ENCODE assay signal across 8 cellular contexts in genomic region chr1:9428601-9429368, GRCh38.
DNase-seq lines count a peak whose midpoint lies in the region; ATAC-seq lines count a peak whose summit lies in the region.

No MANE protein-coding gene starts in this region.

- peak; percentile 63 for ATAC-seq in GM19043 (IDR thresholded peaks at IDR 0.05; ENCODE audit: low read depth, unreplicated experiment)
- peak; percentile 73 for ATAC-seq in HG03378 (IDR thresholded peaks at IDR 0.05; ENCODE audit: unreplicated experiment)

- DNase-seq in AG20443 (ENCODE audit: low spot score) (peak; percentile 98), NCI-H446 treated with DMSO at 0.1 percent for 48 hours (lab: John Stamatoyannopoulos, UW) (peak; percentile 98), cerebellum (ENCODE audit: low spot score) (peak; percentile 97), islet precursor cell (peak; percentile 100)
- DNase-seq in activated CD4-positive, CD25-positive, alpha-beta regulatory T cell treated with anti-CD3 and anti-CD28 coated beads, Interleukin-2, amount 50 U/mL, for 72 hours: peak; percentile 100
- peak; percentile 99 for DNase-seq in stimulated activated CD4-positive, alpha-beta T cell treated with anti-CD3 and anti-CD28 coated beads, Interleukin-12 subunit alpha, Interleukin-12 subunit beta, amount 100 ng/mL, for 4 hours

Comparison
In these comparisons a context has a peak if more than half of its experiments do, and no peak if none do; other contexts are left out.
1. Peak in every context shown above with its lines: DNase-seq and ATAC-seq.